In the genomic region with DNA sequence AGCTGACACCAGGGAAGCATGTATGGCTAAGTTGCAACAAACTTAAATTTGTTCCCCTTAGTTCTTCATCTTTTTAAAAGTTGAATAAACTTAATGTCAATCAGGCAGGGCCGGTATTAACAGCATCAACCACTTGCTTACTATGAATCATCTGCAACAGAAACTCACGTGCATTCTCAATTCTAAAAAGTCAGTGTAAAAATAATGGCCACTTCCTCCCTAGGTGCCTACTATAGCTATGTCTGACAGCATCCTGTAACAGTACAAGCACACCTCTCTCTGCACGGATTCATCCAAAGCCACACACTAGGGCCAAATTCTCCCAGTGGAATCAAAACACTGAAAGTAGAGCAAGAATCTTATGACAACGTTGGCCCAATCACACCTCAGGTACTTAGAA, we compare ENCODE assay signal across 24 cellular contexts. TPM values are rescaled to one million over a fixed set of nuclear protein-coding genes. Genes with fewer than 3 reads are reported as not detected.
DNase-seq lines count a peak whose midpoint lies in the region; ATAC-seq and TF ChIP-seq lines count a peak whose summit lies in the region.
"Had no signal": no experiment of that assay in that cellular context is flagged by ENCODE, and none has a peak within 500 bp of the region (broad histone marks: within the 10 kb centered on the region; RNA-seq: fewer than 3 reads in every experiment).

No MANE protein-coding gene starts in this region.

- H3K36me3 ChIP-seq in CD4-positive, CD25-positive, alpha-beta regulatory T cell (ENCODE audit: control insufficient read depth, insufficient read depth, low read length): no peaks in the 10 kb centered on the region
- H3K36me3 ChIP-seq: BLaER1 treated with 17β-estradiol and CSF1 and Interleukin-3, amounts not matched to agents 10 nM and 100 nM; esophagus muscularis mucosa; vagina had no signal

- peak in 1 of 3 donors; percentile 57 for DNase-seq in CD4-positive, CD25-positive, alpha-beta regulatory T cell
- no peak for DNase-seq in NCI-H128 (lab: John Stamatoyannopoulos, UW; ENCODE audit: unreplicated experiment)
- DNase-seq in endothelial cell (ENCODE audit: low spot score): no peak
- DNase-seq: activated CD4-positive, alpha-beta T cell treated with anti-CD3 and anti-CD28 coated beads for 48 hours; activated naive CD4-positive, alpha-beta T cell; anterior cingulate cortex; effector CD8-positive, alpha-beta T cell; GDM1; NCI-H1092; NCI-H526; occipital lobe; Right ventricle myocardium superior; stimulated activated CD4-positive, alpha-beta T cell treated with anti-CD3 and anti-CD28 coated beads, Interleukin-4, amount 100 ng/mL, for 4 hours; substantia nigra; T-cell had no signal

- H3K36me3 Mint-ChIP-seq in CD4-positive, CD25-positive, alpha-beta regulatory T cell: no peaks in the 10 kb centered on the region
- H3K36me3 Mint-ChIP-seq in endothelial cell (ENCODE audit: low read depth, unreplicated experiment): no peaks in the 10 kb centered on the region
- H3K36me3 Mint-ChIP-seq: T-cell had no signal

- H3K27me3 Mint-ChIP-seq in CD4-positive, CD25-positive, alpha-beta regulatory T cell: peaks cover 15% of the 10 kb centered on the region
- no peaks in the 10 kb centered on the region for H3K27me3 Mint-ChIP-seq in endothelial cell (ENCODE audit: unreplicated experiment)

- H3K9me3 ChIP-seq in CD4-positive, CD25-positive, alpha-beta regulatory T cell (ENCODE audit: control insufficient read depth in 2 of 2, low read length in 2 of 2): no peaks in the 10 kb centered on the region
- H3K9me3 ChIP-seq: BLaER1 treated with 17β-estradiol and CSF1 and Interleukin-3, amounts not matched to agents 10 nM and 100 nM; esophagus muscularis mucosa; vagina had no signal

- H3K4me3 Mint-ChIP-seq in CD4-positive, CD25-positive, alpha-beta regulatory T cell: no peak overlapping the region
- no peak overlapping the region for H3K4me3 Mint-ChIP-seq in endothelial cell (ENCODE audit: unreplicated experiment)
- H3K4me3 Mint-ChIP-seq: T-cell had no signal

- no peak overlapping the region for H3K27ac ChIP-seq in CD4-positive, CD25-positive, alpha-beta regulatory T cell (ENCODE audit: insufficient read depth, low read length, poor library complexity, severe bottlenecking)
- H3K27ac ChIP-seq: BLaER1 treated with 17β-estradiol and CSF1 and Interleukin-3, amounts not matched to agents 10 nM and 100 nM; esophagus muscularis mucosa; KMS-11; vagina had no signal

- no peaks in the 10 kb centered on the region for H3K9me3 Mint-ChIP-seq in CD4-positive, CD25-positive, alpha-beta regulatory T cell
- no peaks in the 10 kb centered on the region for H3K9me3 Mint-ChIP-seq in endothelial cell (ENCODE audit: unreplicated experiment)
- H3K9me3 Mint-ChIP-seq: T-cell had no signal

- H3K4me1 Mint-ChIP-seq in CD4-positive, CD25-positive, alpha-beta regulatory T cell: peaks cover 0 to 5% (median 0%) of the 10 kb centered on the region in 4 donors
- H3K4me1 Mint-ChIP-seq in endothelial cell (ENCODE audit: unreplicated experiment): peaks cover 4% of the 10 kb centered on the region
- H3K4me1 Mint-ChIP-seq: T-cell had no signal

- no peak for TF ChIP-seq CTCF in endothelial cell (IDR thresholded peaks at IDR 0.05; ENCODE audit: unreplicated experiment)

- H3K4me3 ChIP-seq in CD4-positive, CD25-positive, alpha-beta regulatory T cell (ENCODE audit: low read depth, low read length): no peak overlapping the region
- H3K4me3 ChIP-seq: BLaER1 treated with 17β-estradiol and CSF1 and Interleukin-3, amounts not matched to agents 10 nM and 100 nM; esophagus muscularis mucosa; vagina had no signal

- H3K27me3 ChIP-seq in CD4-positive, CD25-positive, alpha-beta regulatory T cell (ENCODE audit: control insufficient read depth, insufficient read depth, low read length): peaks cover 2% of the 10 kb centered on the region
- H3K27me3 ChIP-seq: BLaER1 treated with 17β-estradiol and CSF1 and Interleukin-3, amounts not matched to agents 10 nM and 100 nM; esophagus muscularis mucosa; vagina had no signal

- no peak overlapping the region for H3K27ac Mint-ChIP-seq in CD4-positive, CD25-positive, alpha-beta regulatory T cell
- H3K27ac Mint-ChIP-seq in endothelial cell (ENCODE audit: unreplicated experiment): no peak overlapping the region
- H3K27ac Mint-ChIP-seq: T-cell had no signal

- peak; percentile 45 to 63 for ATAC-seq in CD4-positive, CD25-positive, alpha-beta regulatory T cell (ENCODE audit: low read depth in 2 of 2)
- ATAC-seq in GM18867 (IDR thresholded peaks at IDR 0.05; ENCODE audit: unreplicated experiment): peak; percentile 83
- ATAC-seq in GM21529 (IDR thresholded peaks at IDR 0.05; ENCODE audit: unreplicated experiment): peak; percentile 90
- ATAC-seq in HG03442 (IDR thresholded peaks at IDR 0.05; ENCODE audit: unreplicated experiment): peak; percentile 57
- ATAC-seq in GM19023 (IDR thresholded peaks at IDR 0.05; ENCODE audit: unreplicated experiment): no peak
- no peak for ATAC-seq in HG03175 (IDR thresholded peaks at IDR 0.05; ENCODE audit: unreplicated experiment)
- ATAC-seq: T-cell had no signal

- no peaks in the 10 kb centered on the region for H3K4me1 ChIP-seq in CD4-positive, CD25-positive, alpha-beta regulatory T cell (ENCODE audit: control insufficient read depth, insufficient read depth, low read length, poor library complexity, severe bottlenecking)
- H3K4me1 ChIP-seq: BLaER1 treated with 17β-estradiol and CSF1 and Interleukin-3, amounts not matched to agents 10 nM and 100 nM; vagina had no signal

RNA-seq across cellular contexts. Expression of a gene that starts 48.6 kb away (rescaled TPM):
- not detected for total RNA-seq in CD4-positive, CD25-positive, alpha-beta regulatory T cell
- polyA plus RNA-seq in CD4-positive, CD25-positive, alpha-beta regulatory T cell: under 1 TPM in 2 of 4 donors, not detected in 2; 0.28 to 0.32 TPM
- total RNA-seq in endothelial cell (ENCODE audit: unreplicated experiment): 2.1 TPM
- total RNA-seq: T-cell, vagina had no signal

RNA-seq across cellular contexts. Expression of a gene that starts 57.9 kb away (rescaled TPM):
- total RNA-seq in CD4-positive, CD25-positive, alpha-beta regulatory T cell: 2.6 TPM
- polyA plus RNA-seq in CD4-positive, CD25-positive, alpha-beta regulatory T cell: under 1 TPM; 0.48 to 0.90 (median 0.57) TPM
- 9.4 TPM for total RNA-seq in endothelial cell (ENCODE audit: unreplicated experiment)

Comparison
In these comparisons a context has a peak if more than half of its experiments do, and no peak if none do; other contexts are left out.
1. ATAC-seq: peak in CD4-positive, CD25-positive, alpha-beta regulatory T cell (2 of 2), GM18867 (single experiment), GM21529 (single experiment) and HG03442 (single experiment); none in GM19023 (single experiment) and HG03175 (single experiment).